In genomic region chr16:79286646-79287423, GRCh38 we compare ENCODE assay signal across 8 cellular contexts.
DNase-seq lines count a peak whose midpoint lies in the region; ATAC-seq, FAIRE-seq and TF ChIP-seq lines count a peak whose summit lies in the region.

No MANE protein-coding gene starts in this region.

- H3K79me2 ChIP-seq in astrocyte (ENCODE audit: insufficient read depth, low read length) = no peaks in the 10 kb centered on the region

- FAIRE-seq in astrocyte (lab: Jason Lieb, UNC) = no peak

- H4K20me1 ChIP-seq in astrocyte (ENCODE audit: insufficient read depth, low read length) = no peaks in the 10 kb centered on the region

- H2AFZ ChIP-seq in astrocyte (ENCODE audit: low read depth, low read length) = no peak overlapping the region

- TF ChIP-seq CTCF in astrocyte (IDR thresholded peaks at IDR 0.05; ENCODE audit: insufficient read depth, low read depth, low read length) = no peak

- H3K4me1 ChIP-seq in astrocyte (ENCODE audit: insufficient read depth, low read length) = no peaks in the 10 kb centered on the region
- peaks cover 6% of the 10 kb centered on the region in 2 donors for H3K4me1 ChIP-seq in muscle layer of duodenum (ENCODE audit: control insufficient read depth in 1 of 2, insufficient read depth in 2 of 2, low read length in 2 of 2)

- DNase-seq in C1 segment of cervical spinal cord (lab: John Stamatoyannopoulos, UW) = peak in 9 of 14 donors; percentile 7 to 48 (median 25)
- DNase-seq in NCI-H510A treated with DMSO at 0.1 percent for 48 hours (lab: John Stamatoyannopoulos, UW) = peak; percentile 87
- no peak for DNase-seq in astrocyte (ENCODE audit: low read depth)
- no peak for DNase-seq in GM03348 (ENCODE audit: low spot score)
- no peak for DNase-seq in ecto neural progenitor cell (ENCODE audit: low spot score)

- H3K36me3 Mint-ChIP-seq in astrocyte (ENCODE audit: low read depth, unreplicated experiment) = no peaks in the 10 kb centered on the region

- no peak overlapping the region for H3K4me3 ChIP-seq in astrocyte (ENCODE audit: insufficient read depth, low read depth, low read length)
- peak overlapping the region; percentile 38 to 47 for H3K4me3 ChIP-seq in muscle layer of duodenum (ENCODE audit: low read depth in 1 of 2, low read length in 2 of 2)

- peaks cover 17% of the 10 kb centered on the region for H3K27me3 Mint-ChIP-seq in astrocyte (ENCODE audit: low read depth, unreplicated experiment)

- H3K27ac ChIP-seq in astrocyte (ENCODE audit: low read depth, low read length) (no peak overlapping the region), muscle layer of duodenum (ENCODE audit: low read length) (no peak overlapping the region)

- H3K4me2 ChIP-seq in astrocyte (ENCODE audit: low read length) = peak overlapping the region; percentile 26

- no peak overlapping the region for H3K9ac ChIP-seq in astrocyte (ENCODE audit: low read length)

- H3K9me3 Mint-ChIP-seq in astrocyte (ENCODE audit: unreplicated experiment) = peaks cover 2% of the 10 kb centered on the region

- H3K27ac Mint-ChIP-seq in astrocyte (ENCODE audit: unreplicated experiment) = no peak overlapping the region

- H3K36me3 ChIP-seq in astrocyte (ENCODE audit: insufficient read depth, low read length) (no peaks in the 10 kb centered on the region), muscle layer of duodenum (ENCODE audit: control insufficient read depth in 1 of 2, insufficient read depth in 2 of 2, low read length in 2 of 2) (no peaks in the 10 kb centered on the region)

- H3K9me3 ChIP-seq in astrocyte (ENCODE audit: insufficient read depth, low read depth, low read length) = no peaks in the 10 kb centered on the region
- no peaks in the 10 kb centered on the region for H3K9me3 ChIP-seq in muscle layer of duodenum (ENCODE audit: control insufficient read depth in 1 of 2, low read length in 2 of 2)

- H3K27me3 ChIP-seq in astrocyte (ENCODE audit: insufficient read depth, low read length) (no peaks in the 10 kb centered on the region), muscle layer of duodenum (ENCODE audit: low read depth, low read length) (no peaks in the 10 kb centered on the region)

- no peaks in the 10 kb centered on the region for H3K4me1 Mint-ChIP-seq in astrocyte (ENCODE audit: low read depth, unreplicated experiment)

- ATAC-seq in GM19025 (IDR thresholded peaks at IDR 0.05; ENCODE audit: low read depth, unreplicated experiment) (peak; percentile 84), HG03103 (IDR thresholded peaks at IDR 0.05; ENCODE audit: low read depth, unreplicated experiment) (peak; percentile 95)

- no peak overlapping the region for H3K4me3 Mint-ChIP-seq in astrocyte (ENCODE audit: unreplicated experiment)

Comparison
In these comparisons a context has a peak if more than half of its experiments do, and no peak if none do; other contexts are left out.
1. DNase-seq: peak in C1 segment of cervical spinal cord (9 of 14) and NCI-H510A treated with DMSO at 0.1 percent for 48 hours (single experiment); none in astrocyte (single experiment), GM03348 (single experiment) and ecto neural progenitor cell (single experiment).